Comparison of ENCODE assay signal across 9 cellular contexts in the genomic region with DNA sequence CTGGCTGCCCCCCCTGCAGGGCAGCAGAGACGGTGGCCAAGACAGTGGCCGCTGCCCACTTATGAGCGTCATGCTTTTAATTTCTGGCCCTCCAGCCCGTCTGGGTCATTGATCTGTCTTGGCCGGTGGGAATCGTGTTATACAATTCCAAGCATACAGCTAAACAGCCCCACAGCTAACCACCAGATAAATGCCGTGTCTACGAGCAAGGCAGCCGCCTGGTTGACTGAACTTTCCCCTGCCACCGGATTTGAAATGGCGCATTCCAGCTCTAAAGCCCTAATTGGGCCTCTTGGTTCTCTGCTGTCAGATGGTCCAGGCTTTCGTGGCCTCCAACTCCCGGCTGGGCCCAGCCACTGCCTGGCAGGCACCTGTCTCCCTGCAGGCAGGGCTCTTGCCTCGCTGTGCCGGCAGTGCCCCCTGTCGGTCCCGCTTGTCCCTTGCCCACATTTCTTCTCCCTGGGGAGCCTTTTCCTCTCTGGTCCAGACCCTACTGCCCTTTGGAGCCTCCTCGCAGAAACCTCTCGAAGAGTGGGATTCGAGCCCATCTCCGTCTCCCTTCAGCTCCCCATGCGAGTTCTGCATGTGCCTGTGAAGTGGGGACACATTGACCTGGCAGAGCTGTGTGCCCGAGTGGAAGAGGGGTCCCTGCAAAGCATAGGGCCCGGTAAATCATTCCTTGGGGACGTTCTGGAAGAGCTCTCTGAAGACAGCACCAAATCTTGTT. TPM values are rescaled to one million over a fixed set of nuclear protein-coding genes. Genes with fewer than 3 reads are reported as not detected.
A peak's percentile ranks its signal among the peaks of the same experiment; 100 is the strongest.
DNase-seq lines count a peak whose midpoint lies in the region; ATAC-seq, FAIRE-seq and TF ChIP-seq lines count a peak whose summit lies in the region.
"Had no signal": no experiment of that assay in that cellular context is flagged by ENCODE, and none has a peak within 500 bp of the region (broad histone marks: within the 10 kb centered on the region; RNA-seq: fewer than 3 reads in every experiment).

No MANE protein-coding gene starts in this region.

- H3K4me3 ChIP-seq in gastroesophageal sphincter, result no peak overlapping the region

- DNase-seq in AML-193 (lab: John Stamatoyannopoulos, UW) (peak; percentile 32 to 55), GM12891 (ENCODE audit: insufficient read length, low spot score) (peak; percentile 78), NCI-H345 (lab: John Stamatoyannopoulos, UW) (peak; percentile 70)
- DNase-seq in activated CD8-positive, alpha-beta memory T cell treated with anti-CD3 and anti-CD28 coated beads, Interleukin-2, amount 50 U/mL, for 24 hours (ENCODE audit: extremely low read depth), result peak; percentile 19
- peak; percentile 79 for DNase-seq in stimulated activated CD4-positive, alpha-beta T cell treated with anti-CD3 and anti-CD28 coated beads, Interleukin-15, amount 100 ng/mL, for 24 hours

- TF ChIP-seq POLR2A in GM12891 (IDR thresholded peaks at IDR 0.05; ENCODE audit: low read depth, low read length) (no peak), gastroesophageal sphincter (IDR thresholded peaks at IDR 0.05) (no peak)

- peak in 3 of 4 experiments; percentile 30 to 47 (median 46) for TF ChIP-seq CTCF in gastroesophageal sphincter (IDR thresholded peaks at IDR 0.05)

- peaks cover 0 to 39% (median 0%) of the 10 kb centered on the region in 3 donors for H3K4me1 ChIP-seq in gastroesophageal sphincter

- no peak for FAIRE-seq in GM12891 (lab: Jason Lieb, UNC)

- WGBS in gastroesophageal sphincter (ENCODE audit: low coverage in 1 of 2), 2 donors, result 55 to 60% methylated on average over 4 to 5 of the region's 25 CpGs

- H3K36me3 ChIP-seq in gastroesophageal sphincter, result no peaks in the 10 kb centered on the region
- H3K36me3 ChIP-seq: neutrophil had no signal

- peaks cover 97% of the 10 kb centered on the region for H3K27me3 ChIP-seq in gastroesophageal sphincter

- no peak for TF ChIP-seq EP300 in gastroesophageal sphincter (IDR thresholded peaks at IDR 0.05)

- no peaks in the 10 kb centered on the region for H3K9me3 ChIP-seq in gastroesophageal sphincter
- H3K9me3 ChIP-seq: neutrophil had no signal

- ATAC-seq in gastroesophageal sphincter (no peak), HG02588 (IDR thresholded peaks at IDR 0.05; ENCODE audit: unreplicated experiment) (no peak), GM21423 (IDR thresholded peaks at IDR 0.05; ENCODE audit: unreplicated experiment) (no peak)

- peak overlapping the region in 1 of 4 donors; percentile 0 for H3K27ac ChIP-seq in gastroesophageal sphincter
- H3K27ac ChIP-seq: neutrophil had no signal

TF ChIP-seq in GM12891, 5 proteins besides CTCF, POLR2A, EP300 and RAD21:
- TF ChIP-seq PAX5 (IDR thresholded peaks at IDR 0.05; ENCODE audit: insufficient read depth, low read length, severe bottlenecking), result no peak
- TF ChIP-seq POLR2AphosphoS5 (IDR thresholded peaks at IDR 0.05; ENCODE audit: low read depth, low read length), result no peak
- no peak for TF ChIP-seq SPI1 (IDR thresholded peaks at IDR 0.05; ENCODE audit: low read depth, low read length)
- no peak for TF ChIP-seq TAF1 (IDR thresholded peaks at IDR 0.05; ENCODE audit: low read depth, low read length)
- no peak for TF ChIP-seq POU2F2 (IDR thresholded peaks at IDR 0.05; ENCODE audit: low read depth, low read length)

RNA-seq across cellular contexts. Expression of gene RBFOX3, which starts 1.8 kb away (rescaled TPM):
- polyA plus RNA-seq in GM12891 (2012; ENCODE audit: low read depth, missing spikeins), result 0.19 TPM
- 10 to 100 TPM in 3 of 4 donors, under 1 TPM in 1; 0.40 to 30.2 (median 15.2) TPM for total RNA-seq in gastroesophageal sphincter

Comparison
In these comparisons a context has a peak if more than half of its experiments do, and no peak if none do; other contexts are left out.
1. DNase-seq: peak in every context shown above with its lines; median percentile 79 in stimulated activated CD4-positive, alpha-beta T cell treated with anti-CD3 and anti-CD28 coated beads, Interleukin-15, amount 100 ng/mL, for 24 hours; 78 in GM12891; 70 in NCI-H345; 44 in AML-193; 19 in activated CD8-positive, alpha-beta memory T cell treated with anti-CD3 and anti-CD28 coated beads, Interleukin-2, amount 50 U/mL, for 24 hours.